In the genomic region with DNA sequence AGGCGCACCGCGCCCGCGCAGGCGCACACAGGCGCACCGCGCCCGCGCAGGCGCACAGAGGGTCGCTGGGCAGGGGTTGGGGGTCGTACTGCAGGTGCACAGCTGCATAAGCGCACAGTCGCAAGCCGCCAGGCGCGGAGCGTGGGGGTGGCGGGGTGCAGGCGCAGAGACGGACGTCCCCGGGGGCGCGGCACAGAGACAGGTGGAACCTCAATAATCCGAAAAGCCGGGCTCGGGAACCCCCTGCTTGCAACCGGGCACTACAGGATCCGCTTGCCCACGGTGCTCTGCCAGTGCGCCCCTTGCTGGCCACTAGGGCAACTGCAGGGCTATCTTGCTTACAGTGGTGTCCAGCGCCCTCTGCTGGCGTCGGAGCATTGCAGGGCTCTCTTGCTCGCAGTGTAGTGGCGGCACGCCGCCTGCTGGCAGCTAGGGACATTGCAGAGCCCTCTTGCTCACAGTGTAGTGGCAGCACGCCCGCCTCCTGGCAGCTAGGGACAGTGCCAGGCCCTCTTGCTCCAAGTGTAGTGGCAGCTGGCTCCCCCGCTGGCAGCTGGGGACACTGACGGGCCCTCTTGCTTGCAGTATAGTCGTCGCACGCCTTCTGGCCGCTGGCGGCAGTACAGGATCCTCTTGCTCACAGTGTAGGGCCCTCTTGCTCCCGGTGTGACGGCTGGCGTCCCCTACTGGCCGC, we compare ENCODE assay signal across 8 cellular contexts. TPM values are rescaled to one million over a fixed set of nuclear protein-coding genes. Genes with fewer than 3 reads are reported as not detected.
DNase-seq lines count a peak whose midpoint lies in the region; ATAC-seq lines count a peak whose summit lies in the region.

No MANE protein-coding gene starts in this region.

- DNase-seq in SKM-1 treated with dmso at 0.1 percent for 144 hours (lab: John Stamatoyannopoulos, UW; ENCODE audit: unreplicated experiment): peak; percentile 68
- peak; percentile 67 for DNase-seq in activated naive CD8-positive, alpha-beta T cell treated with anti-CD3 and anti-CD28 coated beads, Interleukin-2, amount 10 ng/mL, durations not matched to agents 7 days and 5 days
- peak; percentile 58 for DNase-seq in iPS-NIHi7 (ENCODE audit: extremely low spot score)
- peak; percentile 88 for DNase-seq in stimulated activated CD4-positive, alpha-beta T cell treated with anti-CD3 and anti-CD28 coated beads, Interleukin-1b, Interleukin-23, amount 100 ng/mL, for 48 hours
- no peak for DNase-seq in NCI-H82 (lab: John Stamatoyannopoulos, UW)
- no peak for DNase-seq in hepatic stellate cell (ENCODE audit: low spot score)

- no peaks in the 10 kb centered on the region for H3K9me3 Mint-ChIP-seq in activated naive CD8-positive, alpha-beta T cell treated with anti-CD3 and anti-CD28 coated beads, Interleukin-2, amount 10 ng/mL, durations not matched to agents 7 days and 5 days

- H3K27ac Mint-ChIP-seq in activated naive CD8-positive, alpha-beta T cell treated with anti-CD3 and anti-CD28 coated beads, Interleukin-2, amount 10 ng/mL, durations not matched to agents 7 days and 5 days: no peak overlapping the region

- H3K27me3 Mint-ChIP-seq in activated naive CD8-positive, alpha-beta T cell treated with anti-CD3 and anti-CD28 coated beads, Interleukin-2, amount 10 ng/mL, durations not matched to agents 7 days and 5 days: peaks cover 4% of the 10 kb centered on the region

- no peaks in the 10 kb centered on the region for H3K36me3 Mint-ChIP-seq in activated naive CD8-positive, alpha-beta T cell treated with anti-CD3 and anti-CD28 coated beads, Interleukin-2, amount 10 ng/mL, durations not matched to agents 7 days and 5 days

- peak; percentile 88 for ATAC-seq in GM21825 (IDR thresholded peaks at IDR 0.05; ENCODE audit: unreplicated experiment)
- peak; percentile 47 for ATAC-seq in activated naive CD8-positive, alpha-beta T cell treated with anti-CD3 and anti-CD28 coated beads, Interleukin-2, amount 10 ng/mL, durations not matched to agents 7 days and 5 days (ENCODE audit: low read depth)
- no peak for ATAC-seq in HG03095 (IDR thresholded peaks at IDR 0.05; ENCODE audit: unreplicated experiment)

- POLR2A ChIA-PET in activated naive CD8-positive, alpha-beta T cell treated with anti-CD3 and anti-CD28 coated beads, Interleukin-2, amount 10 ng/mL, durations not matched to agents 7 days and 5 days (lab: Charles Lee): no interaction called here

- H3K4me1 Mint-ChIP-seq in activated naive CD8-positive, alpha-beta T cell treated with anti-CD3 and anti-CD28 coated beads, Interleukin-2, amount 10 ng/mL, durations not matched to agents 7 days and 5 days: peaks cover 2% of the 10 kb centered on the region

- H3K4me3 Mint-ChIP-seq in activated naive CD8-positive, alpha-beta T cell treated with anti-CD3 and anti-CD28 coated beads, Interleukin-2, amount 10 ng/mL, durations not matched to agents 7 days and 5 days: no peak overlapping the region

RNA-seq across cellular contexts. Expression of a gene that starts 34.9 kb away (rescaled TPM):
- total RNA-seq in activated naive CD8-positive, alpha-beta T cell treated with anti-CD3 and anti-CD28 coated beads, Interleukin-2, amount 10 ng/mL, durations not matched to agents 7 days and 5 days: under 1 TPM; 0.68 to 0.69 TPM

Comparison
In these comparisons a context has a peak if more than half of its experiments do, and no peak if none do; other contexts are left out.
1. DNase-seq: peak in SKM-1 treated with dmso at 0.1 percent for 144 hours (single experiment), activated naive CD8-positive, alpha-beta T cell treated with anti-CD3 and anti-CD28 coated beads, Interleukin-2, amount 10 ng/mL, durations not matched to agents 7 days and 5 days (single experiment), iPS-NIHi7 (single experiment) and stimulated activated CD4-positive, alpha-beta T cell treated with anti-CD3 and anti-CD28 coated beads, Interleukin-1b, Interleukin-23, amount 100 ng/mL, for 48 hours (single experiment); none in NCI-H82 (single experiment) and hepatic stellate cell (single experiment).